In genomic region chr10:61400524-61400923, GRCh38 we compare ENCODE assay signal across 1 cellular context.
TF ChIP-seq lines count a peak whose summit lies in the region.

No MANE protein-coding gene starts in this region.

TF ChIP-seq in IMR-90, 13 proteins besides CTCF, POLR2A, EP300 and RAD21 (continued from another document):
- TF ChIP-seq MAFK (IDR thresholded peaks at IDR 0.05; ENCODE audit: low read depth, low read length) (no peak), CHD1 (IDR thresholded peaks at IDR 0.05; ENCODE audit: low read depth, low read length) (no peak), MXI1 (IDR thresholded peaks at IDR 0.05; ENCODE audit: borderline replicate concordance, low read depth, low read length) (no peak), USF2 (IDR thresholded peaks at IDR 0.05; ENCODE audit: low read depth, low read length) (no peak), RFX5 (IDR thresholded peaks at IDR 0.05; ENCODE audit: low read depth, low read length) (no peak), FOS (IDR thresholded peaks at IDR 0.05; ENCODE audit: low read depth, low read length) (no peak), BHLHE40 (IDR thresholded peaks at IDR 0.05; ENCODE audit: low read depth, low read length) (no peak)
